ENCODE assay signal across 1 cellular context in genomic region chr5:130795037-130795436, GRCh38.
TF ChIP-seq lines count a peak whose summit lies in the region.

No MANE protein-coding gene starts in this region.

TF ChIP-seq in GM12878, 131 proteins besides CTCF, POLR2A, EP300 and RAD21 (continued from another document):
- TF ChIP-seq RELB (IDR thresholded peaks at IDR 0.05; ENCODE audit: low read depth) (peak; percentile 42; the same call in 1 of the 2 replicates), SUPT20H (IDR thresholded peaks at IDR 0.05; ENCODE audit: borderline replicate concordance, control insufficient read depth, low read depth, low read length) (no peak), ZNF217 (IDR thresholded peaks at IDR 0.05) (no peak), IKZF2 (IDR thresholded peaks at IDR 0.05) (peak in 1 of 2 experiments; percentile 38; a peak in 1 of 4 replicates), JUNB (IDR thresholded peaks at IDR 0.05) (peak; percentile 48; the same call in 1 of the 2 replicates)
